ENCODE assay signal across 24 cellular contexts in genomic region chr13:29000802-29001201, GRCh38.
"Had no signal": no experiment of that assay in that cellular context is flagged by ENCODE, and none has a peak within 500 bp of the region (broad histone marks: within the 10 kb centered on the region; RNA-seq: fewer than 3 reads in every experiment).

No MANE protein-coding gene starts in this region.

- H3K27ac ChIP-seq: colonic mucosa, coronary artery, dorsolateral prefrontal cortex, epithelial cell of prostate, esophagus muscularis mucosa, esophagus squamous epithelium, foreskin keratinocyte, gastrocnemius medialis, gastroesophageal sphincter, heart left ventricle, heart right ventricle had no signal

- H3K4me1 ChIP-seq: colonic mucosa, esophagus squamous epithelium, foreskin keratinocyte, gastrocnemius medialis, gastroesophageal sphincter had no signal

- H3K4me3 ChIP-seq: colonic mucosa, coronary artery, dorsolateral prefrontal cortex, esophagus muscularis mucosa, esophagus squamous epithelium, gastrocnemius medialis, gastroesophageal sphincter, heart left ventricle, heart right ventricle had no signal

- H3K36me3 ChIP-seq: colonic mucosa, esophagus muscularis mucosa, esophagus squamous epithelium, gastrocnemius medialis, gastroesophageal sphincter, heart left ventricle, heart right ventricle had no signal

- DNase-seq: colonic mucosa; cortex of kidney; dermis blood vessel endothelial cell; dorsolateral prefrontal cortex; effector CD4-positive, alpha-beta T cell; effector CD8-positive, alpha-beta T cell; effector memory CD4-positive, alpha-beta T cell; effector memory CD8-positive, alpha-beta T cell; endodermal cell; erythroblast; esophagus squamous epithelium; foreskin fibroblast; foreskin keratinocyte; foreskin melanocyte; gastrocnemius medialis; glutamatergic neuron; head of caudate nucleus; heart left ventricle; heart right ventricle had no signal

- H3K9me3 ChIP-seq: colonic mucosa, esophagus squamous epithelium, gastrocnemius medialis had no signal

- ATAC-seq: effector memory CD8-positive, alpha-beta T cell; esophagus mucosa; foreskin keratinocyte; gastrocnemius medialis; gastroesophageal sphincter; heart right ventricle had no signal

- H3K27me3 ChIP-seq: colonic mucosa, esophagus muscularis mucosa, foreskin keratinocyte, gastrocnemius medialis, gastroesophageal sphincter, heart left ventricle, heart right ventricle had no signal
